Comparison of ENCODE assay signal across 18 cellular contexts in the genomic region with DNA sequence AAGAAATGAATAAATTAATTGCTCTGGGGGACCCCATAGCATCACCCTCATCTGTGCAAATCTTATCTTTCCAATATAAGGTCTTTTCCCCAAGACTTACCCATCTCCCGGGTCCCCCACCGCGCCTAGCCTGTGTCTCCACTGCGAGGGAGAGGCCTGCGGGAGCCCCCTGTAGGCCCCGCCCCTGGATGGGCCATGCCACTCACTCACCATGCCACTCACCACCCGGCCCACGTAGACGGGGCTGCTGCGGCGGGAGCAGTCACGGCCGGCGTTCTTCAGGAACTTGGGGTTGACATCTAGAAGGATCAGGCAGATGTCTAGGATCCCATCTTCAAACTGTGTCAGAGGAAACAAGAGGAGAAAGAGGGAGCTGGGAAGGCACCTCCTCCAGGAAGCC. TPM values are rescaled to one million over a fixed set of nuclear protein-coding genes. Genes with fewer than 3 reads are reported as not detected.
A peak's percentile ranks its signal among the peaks of the same experiment; 100 is the strongest.
DNase-seq lines count a peak whose midpoint lies in the region; ATAC-seq and TF ChIP-seq lines count a peak whose summit lies in the region.
"Had no signal": no experiment of that assay in that cellular context is flagged by ENCODE, and none has a peak within 500 bp of the region (broad histone marks: within the 10 kb centered on the region; RNA-seq: fewer than 3 reads in every experiment).

No MANE protein-coding gene starts in this region.

- no peaks in the 10 kb centered on the region for H3K9me3 Mint-ChIP-seq in activated naive CD8-positive, alpha-beta T cell treated with anti-CD3 and anti-CD28 coated beads, Interleukin-2, amount 50 U/mL, for 24 hours
- H3K9me3 Mint-ChIP-seq: CD8-positive, alpha-beta memory T cell had no signal

- peaks cover 12% of the 10 kb centered on the region for H3K27me3 Mint-ChIP-seq in activated naive CD8-positive, alpha-beta T cell treated with anti-CD3 and anti-CD28 coated beads, Interleukin-2, amount 50 U/mL, for 24 hours

- H3K27ac ChIP-seq in RWPE2 (ENCODE audit: poor library complexity, severe bottlenecking) = peak overlapping the region; percentile 87
- H3K27ac ChIP-seq in left ventricle myocardium inferior (replicated peaks) = peak overlapping the region; percentile 43
- H3K27ac ChIP-seq in osteoblast (ENCODE audit: low read depth, low read length) = peak overlapping the region; percentile 32
- H3K27ac ChIP-seq: RWPE1, SJSA1 had no signal

- peaks cover 2% of the 10 kb centered on the region for H4K20me1 ChIP-seq in osteoblast (ENCODE audit: insufficient read depth, low read length)

- H3K4me1 ChIP-seq in RWPE2 (ENCODE audit: insufficient read depth, poor library complexity, severe bottlenecking) (peaks cover 38% of the 10 kb centered on the region), left ventricle myocardium inferior (peaks cover 72% of the 10 kb centered on the region), osteoblast (ENCODE audit: insufficient read depth, low read length) (peaks cover 35% of the 10 kb centered on the region)

- H3K4me1 Mint-ChIP-seq in activated naive CD8-positive, alpha-beta T cell treated with anti-CD3 and anti-CD28 coated beads, Interleukin-2, amount 50 U/mL, for 24 hours = peaks cover 10% of the 10 kb centered on the region

- H3K27me3 ChIP-seq in H7 (ENCODE audit: control insufficient read depth, insufficient read depth, low read length) (no peaks in the 10 kb centered on the region), RWPE2 (ENCODE audit: insufficient read depth, poor library complexity, severe bottlenecking) (no peaks in the 10 kb centered on the region), left ventricle myocardium inferior (ENCODE audit: low read depth) (no peaks in the 10 kb centered on the region), osteoblast (ENCODE audit: insufficient read depth, low read length) (no peaks in the 10 kb centered on the region)
- H3K27me3 ChIP-seq: SJSA1 had no signal

- TF ChIP-seq CTCF in RWPE2 (IDR thresholded peaks at IDR 0.05; ENCODE audit: poor library complexity, severe bottlenecking) (no peak), left ventricle myocardium inferior (IDR thresholded peaks at IDR 0.05; ENCODE audit: borderline replicate concordance) (no peak), osteoblast (IDR thresholded peaks at IDR 0.05; ENCODE audit: extremely low read depth, low read depth, low read length) (no peak)

- no peaks in the 10 kb centered on the region for H3K9me3 ChIP-seq in RWPE2 (ENCODE audit: severe bottlenecking)
- no peaks in the 10 kb centered on the region for H3K9me3 ChIP-seq in left ventricle myocardium inferior (replicated peaks)
- H3K9me3 ChIP-seq in osteoblast (ENCODE audit: low read depth, low read length) = no peaks in the 10 kb centered on the region

- H3K36me3 ChIP-seq in H7 (replicated peaks; ENCODE audit: control insufficient read depth, insufficient read depth, low read length) = no peaks in the 10 kb centered on the region
- peaks cover 25% of the 10 kb centered on the region for H3K36me3 ChIP-seq in RWPE2 (ENCODE audit: low read depth)
- peaks cover 80% of the 10 kb centered on the region for H3K36me3 ChIP-seq in left ventricle myocardium inferior
- peaks cover 90% of the 10 kb centered on the region for H3K36me3 ChIP-seq in osteoblast (ENCODE audit: insufficient read depth, low read length)

- ATAC-seq in RWPE2 (ENCODE audit: low read depth) (no peak), HG03108 (IDR thresholded peaks at IDR 0.05; ENCODE audit: unreplicated experiment) (no peak), GM21360 (IDR thresholded peaks at IDR 0.05; ENCODE audit: unreplicated experiment) (no peak)
- no peak for ATAC-seq in activated naive CD8-positive, alpha-beta T cell treated with anti-CD3 and anti-CD28 coated beads, Interleukin-2, amount 50 U/mL, for 24 hours
- ATAC-seq: HCT116 had no signal

- no peak overlapping the region for H2AFZ ChIP-seq in osteoblast (ENCODE audit: low read length)
- H2AFZ ChIP-seq: PC-9 had no signal

- H3K36me3 Mint-ChIP-seq in activated naive CD8-positive, alpha-beta T cell treated with anti-CD3 and anti-CD28 coated beads, Interleukin-2, amount 50 U/mL, for 24 hours (ENCODE audit: low read depth) = no peaks in the 10 kb centered on the region
- H3K36me3 Mint-ChIP-seq: CD8-positive, alpha-beta memory T cell had no signal

- H3K4me3 ChIP-seq in H7 (ENCODE audit: insufficient read depth, low read depth, low read length) (no peak overlapping the region), RWPE2 (ENCODE audit: severe bottlenecking) (no peak overlapping the region), left ventricle myocardium inferior (no peak overlapping the region), osteoblast (ENCODE audit: insufficient read depth, low read length) (no peak overlapping the region)
- H3K4me3 ChIP-seq: PC-9, SJSA1 had no signal

- no peak overlapping the region for H3K4me2 ChIP-seq in osteoblast (ENCODE audit: insufficient read depth, low read length)
- H3K4me2 ChIP-seq: PC-9 had no signal

- H3K79me2 ChIP-seq in osteoblast (ENCODE audit: insufficient read depth, low read length) = no peaks in the 10 kb centered on the region

- H3K27ac Mint-ChIP-seq in activated naive CD8-positive, alpha-beta T cell treated with anti-CD3 and anti-CD28 coated beads, Interleukin-2, amount 50 U/mL, for 24 hours = no peak overlapping the region
- H3K27ac Mint-ChIP-seq: CD8-positive, alpha-beta memory T cell had no signal

- intact Hi-C loops in left ventricle myocardium inferior (cut with micrococcal nuclease) = no loop called here

- peak; percentile 70 for DNase-seq in H7
- peak; percentile 83 for DNase-seq in RWPE2 (ENCODE audit: low spot score)
- DNase-seq in left ventricle myocardium inferior = no peak
- no peak for DNase-seq in osteoblast (ENCODE audit: insufficient read length, low spot score, missing footprints)
- no peak for DNase-seq in activated naive CD8-positive, alpha-beta T cell treated with anti-CD3 and anti-CD28 coated beads, Interleukin-2, amount 50 U/mL, for 24 hours
- DNase-seq: ACHN; C1 segment of cervical spinal cord; CD8-positive, alpha-beta memory T cell; DMS79; KBM-7; NCI-H2107; PC-9; SW 1271 had no signal

- no peak overlapping the region for H3K4me3 Mint-ChIP-seq in activated naive CD8-positive, alpha-beta T cell treated with anti-CD3 and anti-CD28 coated beads, Interleukin-2, amount 50 U/mL, for 24 hours
- H3K4me3 Mint-ChIP-seq: CD8-positive, alpha-beta memory T cell had no signal

RNA-seq across cellular contexts. Expression of gene TGM2, which starts 17.3 kb away (rescaled TPM):
- 0.83 and 1.1 TPM in 2 replicates for total RNA-seq in H7 (2014; rRNA removed; shearing (Covaris generic))
- total RNA-seq in left ventricle myocardium inferior = 846 TPM
- total RNA-seq in osteoblast = 78.2 and 137 TPM in 2 replicates
- total RNA-seq: CD8-positive, alpha-beta memory T cell had no signal

Comparison
In these comparisons a context has a peak if more than half of its experiments do, and no peak if none do; other contexts are left out.
1. DNase-seq: peak in H7 (single experiment) and RWPE2 (single experiment); none in left ventricle myocardium inferior (single experiment), osteoblast (single experiment) and activated naive CD8-positive, alpha-beta T cell treated with anti-CD3 and anti-CD28 coated beads, Interleukin-2, amount 50 U/mL, for 24 hours (single experiment).
2. H3K27ac ChIP-seq: peak in every context shown above with its lines; median percentile 87 in RWPE2; 43 in left ventricle myocardium inferior; 32 in osteoblast.
3. RNA of gene TGM2, which starts 17.3 kb away (total RNA-seq): 846 TPM in left ventricle myocardium inferior (single experiment) and 78.2 to 137 TPM in osteoblast; 0.83 to 1.1 TPM in H7; every median in the first group is over 10 times any median in the second.